Comparison of ENCODE assay signal across 15 cellular contexts in genomic region chr1:79599257-79599656, GRCh38.
DNase-seq lines count a peak whose midpoint lies in the region; ATAC-seq and TF ChIP-seq lines count a peak whose summit lies in the region.
"Had no signal": no experiment of that assay in that cellular context is flagged by ENCODE, and none has a peak within 500 bp of the region (broad histone marks: within the 10 kb centered on the region; RNA-seq: fewer than 3 reads in every experiment).

No MANE protein-coding gene starts in this region.

- no peak overlapping the region for H3K27ac ChIP-seq in A673 (ENCODE audit: low read depth, low read length, poor library complexity, severe bottlenecking)

- DNase-seq in A673 (ENCODE audit: low spot score) (peak; percentile 77), D341Med (ENCODE audit: low spot score) (peak; percentile 30), NCI-H446 (lab: John Stamatoyannopoulos, UW) (peak; percentile 21 to 53), fibroblast of gingiva (ENCODE audit: low read depth) (peak; percentile 40), NCI-H2107 (lab: John Stamatoyannopoulos, UW) (no peak), SK-N-DZ (ENCODE audit: low spot score) (no peak)
- DNase-seq in stimulated activated naive CD8-positive, alpha-beta T cell treated with anti-CD3 and anti-CD28 coated beads, Interleukin-15, amount 100 ng/mL, for 72 hours = no peak
- DNase-seq: Caco-2; CD8-positive, alpha-beta T cell; DMS53; GF-D8; H7 had no signal

- no peaks in the 10 kb centered on the region for H3K27me3 ChIP-seq in A673 (replicated peaks; ENCODE audit: insufficient read depth, low read depth, low read length, poor library complexity)

- no TSS peak for BruUV-seq in A673 (replicated peaks; lab: Mats Ljungman, UMichigan)

- H3K36me3 ChIP-seq in A673 (ENCODE audit: insufficient read depth, low read length, poor library complexity, severe bottlenecking) = no peaks in the 10 kb centered on the region

- no peaks in the 10 kb centered on the region for H3K4me1 Mint-ChIP-seq in stimulated activated naive CD8-positive, alpha-beta T cell treated with anti-CD3 and anti-CD28 coated beads, Interleukin-15, amount 100 ng/mL, for 72 hours
- H3K4me1 Mint-ChIP-seq: CD14-positive monocyte had no signal

- CTCF ChIA-PET in A673 (lab: Charles Lee) = no interaction called here

- intact Hi-C loops in A673 (cut with micrococcal nuclease; ENCODE audit: unreplicated experiment) = loop anchor here (10.0 kb wide), 1 partner anchor 334 kb away; no protein-coding TSS in a partner anchor

- peaks cover 25% of the 10 kb centered on the region for H3K4me1 ChIP-seq in A673 (ENCODE audit: insufficient read depth, low read length, poor library complexity, severe bottlenecking)

- no peak for TF ChIP-seq CTCF in A673 (conservative IDR thresholded peaks at IDR 0.05; ENCODE audit: low read depth, low read length)

- H3K27ac Mint-ChIP-seq in stimulated activated naive CD8-positive, alpha-beta T cell treated with anti-CD3 and anti-CD28 coated beads, Interleukin-15, amount 100 ng/mL, for 72 hours = no peak overlapping the region
- H3K27ac Mint-ChIP-seq: CD14-positive monocyte; CD8-positive, alpha-beta T cell; GM23338 had no signal

- H3K4me3 ChIP-seq in A673 (ENCODE audit: low read depth, low read length, poor library complexity, severe bottlenecking) = no peak overlapping the region
- H3K4me3 ChIP-seq: GM23338 had no signal

- peaks cover 2 to 7% of the 10 kb centered on the region in 2 donors for H3K9me3 Mint-ChIP-seq in stimulated activated naive CD8-positive, alpha-beta T cell treated with anti-CD3 and anti-CD28 coated beads, Interleukin-15, amount 100 ng/mL, for 72 hours

- ATAC-seq in stimulated activated naive CD8-positive, alpha-beta T cell treated with anti-CD3 and anti-CD28 coated beads, Interleukin-15, amount 100 ng/mL, for 72 hours = no peak
- ATAC-seq in GM21447 (IDR thresholded peaks at IDR 0.05; ENCODE audit: unreplicated experiment) = no peak
- ATAC-seq: CD8-positive, alpha-beta T cell; GM23338 had no signal

- H3K9me3 ChIP-seq in A673 (ENCODE audit: low read depth, low read length, poor library complexity, severe bottlenecking) = peaks cover 9% of the 10 kb centered on the region
- H3K9me3 ChIP-seq: Caco-2 had no signal

- H3K27me3 Mint-ChIP-seq in stimulated activated naive CD8-positive, alpha-beta T cell treated with anti-CD3 and anti-CD28 coated beads, Interleukin-15, amount 100 ng/mL, for 72 hours = no peaks in the 10 kb centered on the region

- H3K4me3 Mint-ChIP-seq in stimulated activated naive CD8-positive, alpha-beta T cell treated with anti-CD3 and anti-CD28 coated beads, Interleukin-15, amount 100 ng/mL, for 72 hours = no peak overlapping the region
- H3K4me3 Mint-ChIP-seq: CD14-positive monocyte; CD8-positive, alpha-beta T cell; GM23338 had no signal

- POLR2A ChIA-PET in A673 (lab: Charles Lee; ENCODE audit: low non-redundant PET) = no interaction called here

Comparison
In these comparisons a context has a peak if more than half of its experiments do, and no peak if none do; other contexts are left out.
1. DNase-seq: peak in A673 (single experiment), D341Med (single experiment), NCI-H446 (2 of 2) and fibroblast of gingiva (single experiment); none in stimulated activated naive CD8-positive, alpha-beta T cell treated with anti-CD3 and anti-CD28 coated beads, Interleukin-15, amount 100 ng/mL, for 72 hours (0 of 2), NCI-H2107 (single experiment) and SK-N-DZ (single experiment).